Comparison of ENCODE assay signal across 1 cellular context in the genomic region with DNA sequence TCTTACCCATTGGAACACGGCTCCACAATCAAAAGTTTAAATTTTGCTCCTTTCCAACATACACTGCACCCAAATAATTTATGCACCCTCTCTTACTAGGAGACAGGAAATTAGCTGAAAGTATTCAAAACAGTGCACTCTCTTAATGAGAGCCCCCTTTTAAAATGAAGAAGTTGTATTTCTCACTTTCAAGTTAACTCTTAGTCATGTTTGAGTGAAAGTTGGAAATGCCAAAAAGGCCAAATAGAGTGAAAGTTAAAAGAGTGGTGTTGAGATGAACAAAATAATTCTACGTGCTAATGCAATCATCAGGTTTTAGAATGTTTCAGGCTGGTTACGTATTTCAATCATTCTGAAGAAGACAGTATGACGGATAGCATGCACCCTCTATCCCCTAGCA.
TF ChIP-seq lines count a peak whose summit lies in the region.

No MANE protein-coding gene starts in this region.

TF ChIP-seq in GM23338, 12 proteins besides CTCF, POLR2A, EP300 and RAD21 (continued from another document):
- TF ChIP-seq, protein P1, sequence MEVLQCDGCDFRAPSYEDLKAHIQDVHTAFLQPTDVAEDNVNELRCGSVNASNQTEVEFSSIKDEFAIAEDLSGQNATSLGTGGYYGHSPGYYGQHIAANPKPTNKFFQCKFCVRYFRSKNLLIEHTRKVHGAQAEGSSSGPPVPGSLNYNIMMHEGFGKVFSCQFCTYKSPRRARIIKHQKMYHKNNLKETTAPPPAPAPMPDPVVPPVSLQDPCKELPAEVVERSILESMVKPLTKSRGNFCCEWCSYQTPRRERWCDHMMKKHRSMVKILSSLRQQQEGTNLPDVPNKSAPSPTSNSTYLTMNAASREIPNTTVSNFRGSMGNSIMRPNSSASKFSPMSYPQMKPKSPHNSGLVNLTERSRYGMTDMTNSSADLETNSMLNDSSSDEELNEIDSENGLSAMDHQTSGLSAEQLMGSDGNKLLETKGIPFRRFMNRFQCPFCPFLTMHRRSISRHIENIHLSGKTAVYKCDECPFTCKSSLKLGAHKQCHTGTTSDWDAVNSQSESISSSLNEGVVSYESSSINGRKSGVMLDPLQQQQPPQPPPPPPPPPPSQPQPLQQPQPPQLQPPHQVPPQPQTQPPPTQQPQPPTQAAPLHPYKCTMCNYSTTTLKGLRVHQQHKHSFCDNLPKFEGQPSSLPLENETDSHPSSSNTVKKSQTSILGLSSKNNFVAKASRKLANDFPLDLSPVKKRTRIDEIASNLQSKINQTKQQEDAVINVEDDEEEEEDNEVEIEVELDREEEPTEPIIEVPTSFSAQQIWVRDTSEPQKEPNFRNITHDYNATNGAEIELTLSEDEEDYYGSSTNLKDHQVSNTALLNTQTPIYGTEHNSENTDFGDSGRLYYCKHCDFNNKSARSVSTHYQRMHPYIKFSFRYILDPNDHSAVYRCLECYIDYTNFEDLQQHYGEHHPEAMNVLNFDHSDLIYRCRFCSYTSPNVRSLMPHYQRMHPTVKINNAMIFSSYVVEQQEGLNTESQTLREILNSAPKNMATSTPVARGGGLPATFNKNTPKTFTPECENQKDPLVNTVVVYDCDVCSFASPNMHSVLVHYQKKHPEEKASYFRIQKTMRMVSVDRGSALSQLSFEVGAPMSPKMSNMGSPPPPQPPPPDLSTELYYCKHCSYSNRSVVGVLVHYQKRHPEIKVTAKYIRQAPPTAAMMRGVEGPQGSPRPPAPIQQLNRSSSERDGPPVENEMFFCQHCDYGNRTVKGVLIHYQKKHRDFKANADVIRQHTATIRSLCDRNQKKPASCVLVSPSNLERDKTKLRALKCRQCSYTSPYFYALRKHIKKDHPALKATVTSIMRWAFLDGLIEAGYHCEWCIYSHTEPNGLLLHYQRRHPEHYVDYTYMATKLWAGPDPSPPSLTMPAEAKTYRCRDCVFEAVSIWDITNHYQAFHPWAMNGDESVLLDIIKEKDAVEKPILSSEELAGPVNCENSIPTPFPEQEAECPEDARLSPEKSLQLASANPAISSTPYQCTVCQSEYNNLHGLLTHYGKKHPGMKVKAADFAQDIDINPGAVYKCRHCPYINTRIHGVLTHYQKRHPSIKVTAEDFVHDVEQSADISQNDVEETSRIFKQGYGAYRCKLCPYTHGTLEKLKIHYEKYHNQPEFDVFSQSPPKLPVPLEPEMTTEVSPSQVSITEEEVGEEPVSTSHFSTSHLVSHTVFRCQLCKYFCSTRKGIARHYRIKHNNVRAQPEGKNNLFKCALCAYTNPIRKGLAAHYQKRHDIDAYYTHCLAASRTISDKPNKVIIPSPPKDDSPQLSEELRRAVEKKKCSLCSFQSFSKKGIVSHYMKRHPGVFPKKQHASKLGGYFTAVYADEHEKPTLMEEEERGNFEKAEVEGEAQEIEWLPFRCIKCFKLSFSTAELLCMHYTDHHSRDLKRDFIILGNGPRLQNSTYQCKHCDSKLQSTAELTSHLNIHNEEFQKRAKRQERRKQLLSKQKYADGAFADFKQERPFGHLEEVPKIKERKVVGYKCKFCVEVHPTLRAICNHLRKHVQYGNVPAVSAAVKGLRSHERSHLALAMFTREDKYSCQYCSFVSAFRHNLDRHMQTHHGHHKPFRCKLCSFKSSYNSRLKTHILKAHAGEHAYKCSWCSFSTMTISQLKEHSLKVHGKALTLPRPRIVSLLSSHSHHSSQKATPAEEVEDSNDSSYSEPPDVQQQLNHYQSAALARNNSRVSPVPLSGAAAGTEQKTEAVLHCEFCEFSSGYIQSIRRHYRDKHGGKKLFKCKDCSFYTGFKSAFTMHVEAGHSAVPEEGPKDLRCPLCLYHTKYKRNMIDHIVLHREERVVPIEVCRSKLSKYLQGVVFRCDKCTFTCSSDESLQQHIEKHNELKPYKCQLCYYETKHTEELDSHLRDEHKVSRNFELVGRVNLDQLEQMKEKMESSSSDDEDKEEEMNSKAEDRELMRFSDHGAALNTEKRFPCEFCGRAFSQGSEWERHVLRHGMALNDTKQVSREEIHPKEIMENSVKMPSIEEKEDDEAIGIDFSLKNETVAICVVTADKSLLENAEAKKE (CRISPR knock-in tag; IDR thresholded peaks at IDR 0.05), result no peak
- TF ChIP-seq, protein P2, sequence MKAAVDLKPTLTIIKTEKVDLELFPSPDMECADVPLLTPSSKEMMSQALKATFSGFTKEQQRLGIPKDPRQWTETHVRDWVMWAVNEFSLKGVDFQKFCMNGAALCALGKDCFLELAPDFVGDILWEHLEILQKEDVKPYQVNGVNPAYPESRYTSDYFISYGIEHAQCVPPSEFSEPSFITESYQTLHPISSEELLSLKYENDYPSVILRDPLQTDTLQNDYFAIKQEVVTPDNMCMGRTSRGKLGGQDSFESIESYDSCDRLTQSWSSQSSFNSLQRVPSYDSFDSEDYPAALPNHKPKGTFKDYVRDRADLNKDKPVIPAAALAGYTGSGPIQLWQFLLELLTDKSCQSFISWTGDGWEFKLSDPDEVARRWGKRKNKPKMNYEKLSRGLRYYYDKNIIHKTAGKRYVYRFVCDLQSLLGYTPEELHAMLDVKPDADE (IDR thresholded peaks at IDR 0.05), result no peak
- TF ChIP-seq JUNB (IDR thresholded peaks at IDR 0.05; ENCODE audit: unreplicated experiment), result no peak
- TF ChIP-seq EZH2 (IDR thresholded peaks at IDR 0.05; ENCODE audit: low read depth, unreplicated experiment), result no peak
- TF ChIP-seq CREB1 (CRISPR knock-in tag; IDR thresholded peaks at IDR 0.05; ENCODE audit: low read depth), result no peak
TF ChIP-seq in GM23338: peak in this region for 0.
